Comparison of ENCODE assay signal across 8 cellular contexts in genomic region chr17:42679001-42679491, GRCh38. TPM values are rescaled to one million over a fixed set of nuclear protein-coding genes. Genes with fewer than 3 reads are reported as not detected.
DNase-seq lines count a peak whose midpoint lies in the region; ATAC-seq and TF ChIP-seq lines count a peak whose summit lies in the region.

No MANE protein-coding gene starts in this region.

- no peak for ATAC-seq in foreskin keratinocyte
- no peak for ATAC-seq in psoas muscle
- ATAC-seq in GM21825 (IDR thresholded peaks at IDR 0.05; ENCODE audit: unreplicated experiment): no peak

- H3K27ac ChIP-seq in foreskin keratinocyte (peak overlapping the region; percentile 79), psoas muscle (peak overlapping the region; percentile 81)

- H3K36me3 ChIP-seq in psoas muscle (ENCODE audit: insufficient read depth in 1 of 2, low read depth in 1 of 2): no peaks in the 10 kb centered on the region

- peak overlapping the region; percentile 96 for H3K4me3 ChIP-seq in psoas muscle

- H3K9me3 ChIP-seq in psoas muscle: no peaks in the 10 kb centered on the region

- intact Hi-C loops in psoas muscle (cut with DNase I): loop anchor here (1.0 to 10.0 kb wide), 3 partner anchors 101 to 364 kb away; partner anchors contain the start of gene PSMC3IP (in 1 of the 2)

- peak; percentile 15 for TF ChIP-seq CTCF in foreskin keratinocyte (conservative IDR thresholded peaks at IDR 0.05)
- no peak for TF ChIP-seq CTCF in psoas muscle (IDR thresholded peaks at IDR 0.05)

- WGBS in psoas muscle, 3 donors: 3 to 7% (median 6%) methylated on average over 15 to 16 of the region's 16 CpGs

- H3K4me1 ChIP-seq in foreskin keratinocyte (peaks cover 10% of the 10 kb centered on the region), psoas muscle (peaks cover 53% of the 10 kb centered on the region)

- DNase-seq in stimulated activated CD4-positive, alpha-beta T cell treated with anti-CD3 and anti-CD28 coated beads, Interleukin-15, amount 100 ng/mL, for 24 hours: peak; percentile 58
- no peak for DNase-seq in stimulated activated CD4-positive, alpha-beta T cell treated with anti-CD3 and anti-CD28 coated beads, Interleukin-12 subunit alpha, Interleukin-12 subunit beta, amount 100 ng/mL, for 4 hours
- DNase-seq in NCI-H2227 treated with DMSO at 0.1 percent for 48 hours (lab: John Stamatoyannopoulos, UW): peak; percentile 76
- DNase-seq in activated T-cell treated with anti-CD3 and anti-CD28 coated beads, Interleukin-2, amount 50 U/mL, for 48 hours: peak; percentile 72 to 74
- DNase-seq in foreskin keratinocyte: peak in 1 of 2 donors; percentile 72
- DNase-seq in psoas muscle: peak in 1 of 2 donors; percentile 70
- DNase-seq in midbrain (lab: John Stamatoyannopoulos, UW): no peak

- no peaks in the 10 kb centered on the region for H3K27me3 ChIP-seq in foreskin keratinocyte
- no peaks in the 10 kb centered on the region for H3K27me3 ChIP-seq in psoas muscle (ENCODE audit: insufficient read depth in 3 of 3, low read length in 2 of 3)

RNA-seq across cellular contexts. Expression of gene PLEKHH3, which starts 2.3 kb away (rescaled TPM):
- total RNA-seq in foreskin keratinocyte (15.7 and 17.2 TPM in 2 replicates), psoas muscle (10 to 100 TPM; 15.0 to 33.8 (median 28.0) TPM)
- polyA plus RNA-seq in foreskin keratinocyte (16.5 and 17.4 TPM in 2 replicates), psoas muscle (10 to 100 TPM; 12.7 to 15.8 (median 14.2) TPM)

RNA-seq across cellular contexts. Expression of gene CCR10, which starts 2.6 kb away (rescaled TPM):
- total RNA-seq in foreskin keratinocyte (0.21 and 0.24 TPM in 2 replicates), psoas muscle (1 to 10 TPM; 1.2 to 5.0 (median 2.8) TPM)
- polyA plus RNA-seq in foreskin keratinocyte (0.30 and 0.31 TPM in 2 replicates), psoas muscle (1 to 10 TPM; 1.0 to 3.3 (median 1.6) TPM)

RNA-seq across cellular contexts. Expression of gene CNTNAP1, which starts 3.3 kb away (rescaled TPM):
- total RNA-seq in foreskin keratinocyte: 7.5 and 8.7 TPM in 2 replicates
- 3.9 and 4.0 TPM in 2 replicates for polyA plus RNA-seq in foreskin keratinocyte
- 1 to 10 TPM; 1.9 to 2.6 (median 2.2) TPM for total RNA-seq in psoas muscle
- 1 to 10 TPM; 1.0 to 3.4 (median 1.1) TPM for polyA plus RNA-seq in psoas muscle

RNA-seq across cellular contexts. Expression of gene TUBG2, which starts 20.0 kb away (rescaled TPM):
- total RNA-seq in foreskin keratinocyte (15.7 and 18.0 TPM in 2 replicates), psoas muscle (10 to 100 TPM in 1 of 4 donors, 1 to 10 TPM in 3; 3.8 to 11.9 (median 5.7) TPM)
- polyA plus RNA-seq in foreskin keratinocyte (21.2 and 22.1 TPM in 2 replicates), psoas muscle (1 to 10 TPM; 2.7 to 4.9 (median 4.2) TPM)

Comparison
In these comparisons a context has a peak if more than half of its experiments do, and no peak if none do; other contexts are left out.
1. DNase-seq: peak in stimulated activated CD4-positive, alpha-beta T cell treated with anti-CD3 and anti-CD28 coated beads, Interleukin-15, amount 100 ng/mL, for 24 hours (single experiment), NCI-H2227 treated with DMSO at 0.1 percent for 48 hours (single experiment) and activated T-cell treated with anti-CD3 and anti-CD28 coated beads, Interleukin-2, amount 50 U/mL, for 48 hours (2 of 2); none in stimulated activated CD4-positive, alpha-beta T cell treated with anti-CD3 and anti-CD28 coated beads, Interleukin-12 subunit alpha, Interleukin-12 subunit beta, amount 100 ng/mL, for 4 hours (single experiment) and midbrain (single experiment).